Comparison of ENCODE assay signal across 8 cellular contexts in genomic region chr5:172697123-172698121, GRCh38. TPM values are rescaled to one million over a fixed set of nuclear protein-coding genes. Genes with fewer than 3 reads are reported as not detected.
A peak's percentile ranks its signal among the peaks of the same experiment; 100 is the strongest.
DNase-seq lines count a peak whose midpoint lies in the region; ATAC-seq and TF ChIP-seq lines count a peak whose summit lies in the region.

No MANE protein-coding gene starts in this region.

- TF ChIP-seq POLR2A in upper lobe of left lung (IDR thresholded peaks at IDR 0.05), result peak in 3 of 4 donors; percentile 17 to 46 (median 19)

- peaks cover 21% of the 10 kb centered on the region for H3K4me1 ChIP-seq in adipocyte (ENCODE audit: control insufficient read depth, insufficient read depth, low read length)
- peaks cover 20 to 77% (median 60%) of the 10 kb centered on the region in 9 donors for H3K4me1 ChIP-seq in heart right ventricle
- peaks cover 25 to 36% (median 28%) of the 10 kb centered on the region in 4 donors for H3K4me1 ChIP-seq in upper lobe of left lung

- intact Hi-C loops in heart right ventricle (cut with DNase I), result loop anchor here (1.0 to 10.0 kb wide), 15 partner anchors 29 to 235 kb away; partner anchors contain the start of gene NEURL1B (in 6 of the 10)
- intact Hi-C loops in posterior cingulate gyrus (cut with DNase I), result loop anchor here (1.0 to 10.0 kb wide), 5 partner anchors 53 to 590 kb away; partner anchors contain the start of gene NEURL1B

- 19% methylated on average over 36 of the region's 36 CpGs for WGBS in heart right ventricle, 2 donors
- WGBS in upper lobe of left lung, 2 donors, result 22 to 23% methylated on average over 20 to 34 of the region's 36 CpGs

- peak overlapping the region; percentile 47 for H3K4me3 ChIP-seq in HFF-Myc (replicated peaks; ENCODE audit: low read depth, low read length)
- H3K4me3 ChIP-seq in adipocyte (ENCODE audit: low read length), result peak overlapping the region; percentile 90
- H3K4me3 ChIP-seq in heart right ventricle, result peak overlapping the region; percentile 23 to 63 (median 58)
- peak overlapping the region; percentile 38 to 69 (median 56) for H3K4me3 ChIP-seq in upper lobe of left lung

- H3K27me3 ChIP-seq in adipocyte (replicated peaks; ENCODE audit: control insufficient read depth, insufficient read depth, low read length) (peaks cover 14% of the 10 kb centered on the region), heart right ventricle (peaks cover 0 to 5% (median 0%) of the 10 kb centered on the region in 7 donors), upper lobe of left lung (no peaks in the 10 kb centered on the region)

- H3K36me3 ChIP-seq in adipocyte (ENCODE audit: control insufficient read depth, insufficient read depth, low read length, severe bottlenecking) (no peaks in the 10 kb centered on the region), heart right ventricle (no peaks in the 10 kb centered on the region), upper lobe of left lung (no peaks in the 10 kb centered on the region)

- H3K9me3 ChIP-seq in adipocyte (ENCODE audit: control insufficient read depth, low read length) (no peaks in the 10 kb centered on the region), heart right ventricle (no peaks in the 10 kb centered on the region), upper lobe of left lung (no peaks in the 10 kb centered on the region)

- TF ChIP-seq CTCF in HFF-Myc (IDR thresholded peaks at IDR 0.05; ENCODE audit: low read depth, low read length, missing control alignments), result peak; percentile 87
- TF ChIP-seq CTCF in heart right ventricle (IDR thresholded peaks at IDR 0.05), result peak; percentile 90 to 94 (median 92)
- peak; percentile 91 to 96 (median 94) for TF ChIP-seq CTCF in upper lobe of left lung (IDR thresholded peaks at IDR 0.05)

- H3K9ac ChIP-seq in adipocyte (ENCODE audit: low read length), result peak overlapping the region; percentile 86

- H3K27ac ChIP-seq in heart right ventricle (peak overlapping the region; percentile 78 to 92 (median 86)), upper lobe of left lung (peak overlapping the region; percentile 77 to 88 (median 84))

- no peak for TF ChIP-seq EP300 in upper lobe of left lung (IDR thresholded peaks at IDR 0.05)

- peak; percentile 58 to 86 (median 76) for ATAC-seq in heart right ventricle
- ATAC-seq in upper lobe of left lung (ENCODE audit: low FRiP score in 2 of 2), result peak; percentile 88 to 93

- DNase-seq in GM04504 (ENCODE audit: low read depth) (peak; percentile 71), HFF-Myc (ENCODE audit: extremely low read depth, low read depth) (peak; percentile 71), NCI-H1092 treated with DMSO at 0.1 percent for 48 hours (lab: John Stamatoyannopoulos, UW) (peak; percentile 74), SW 1271 (lab: John Stamatoyannopoulos, UW) (peak; percentile 52 to 90), adipocyte (ENCODE audit: low read depth) (peak; percentile 96), heart right ventricle (peak; percentile 85 to 92), posterior cingulate gyrus (peak; percentile 60 to 97 (median 83)), upper lobe of left lung (peak; percentile 81 to 94)

RNA-seq across cellular contexts. Expression of gene NEURL1B, which starts 56.4 kb away (rescaled TPM):
- total RNA-seq in heart right ventricle (10 to 100 TPM; 14.4 to 45.8 (median 21.6) TPM), upper lobe of left lung (10 to 100 TPM in 4 of 6 donors, 1 to 10 TPM in 2; 6.3 to 29.4 (median 15.1) TPM)
- 10 to 100 TPM; 16.7 to 29.1 TPM for polyA plus RNA-seq in heart right ventricle

Comparison
In these comparisons a context has a peak if more than half of its experiments do, and no peak if none do; other contexts are left out.
1. Peak in every context shown above with its lines: DNase-seq, ATAC-seq, H3K4me3 ChIP-seq and H3K27ac ChIP-seq.